ENCODE assay signal across 20 cellular contexts in the genomic region with DNA sequence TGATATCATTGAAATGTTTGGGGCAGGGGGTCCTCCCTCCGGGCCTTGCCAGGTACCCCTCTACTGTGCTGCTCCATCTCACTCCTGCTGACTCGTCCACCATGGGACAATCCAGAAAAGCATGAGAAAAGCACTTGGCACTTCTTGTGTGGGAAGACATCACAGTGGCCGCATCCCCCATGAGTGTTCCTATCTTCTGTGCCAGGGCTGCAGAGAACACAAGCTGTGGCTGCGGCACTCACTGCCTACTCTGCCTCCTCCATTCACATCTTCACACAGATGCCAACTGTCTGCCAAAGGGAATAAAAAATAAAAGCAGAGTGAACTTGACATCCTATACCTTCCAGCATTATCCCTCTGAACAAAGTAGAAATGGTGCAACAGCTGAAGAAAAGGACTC.
DNase-seq lines count a peak whose midpoint lies in the region; ATAC-seq and TF ChIP-seq lines count a peak whose summit lies in the region.
"Had no signal": no experiment of that assay in that cellular context is flagged by ENCODE, and none has a peak within 500 bp of the region (broad histone marks: within the 10 kb centered on the region; RNA-seq: fewer than 3 reads in every experiment).

No MANE protein-coding gene starts in this region.

- no peak for TF ChIP-seq CTCF in dorsolateral prefrontal cortex (IDR thresholded peaks at IDR 0.05 in 54 of 56, conservative IDR thresholded peaks at IDR 0.05 in 2 of 56; ENCODE audit: low read depth in 1 of 56, partially characterized antibody in 56 of 56)
- TF ChIP-seq CTCF in testis (IDR thresholded peaks at IDR 0.05), result no peak
- no peak for TF ChIP-seq CTCF in stomach (IDR thresholded peaks at IDR 0.05)

- no peak for TF ChIP-seq EP300 in stomach (IDR thresholded peaks at IDR 0.05)

- H3K27ac ChIP-seq in dorsolateral prefrontal cortex, result peak overlapping the region in 12 of 59 donors; percentile 3 to 65 (median 31)
- no peak overlapping the region for H3K27ac ChIP-seq in testis
- no peak overlapping the region for H3K27ac ChIP-seq in stomach
- H3K27ac ChIP-seq: A549 had no signal

- intact Hi-C loops in dorsolateral prefrontal cortex (cut with DNase I) (no loop called here), testis (cut with DNase I; ENCODE audit: low total_unique reads) (no loop called here), stomach (cut with DNase I; ENCODE audit: low total_unique reads) (no loop called here)

- H3K9me3 ChIP-seq in testis (no peaks in the 10 kb centered on the region), stomach (peaks cover 3 to 19% (median 12%) of the 10 kb centered on the region in 4 donors)
- H3K9me3 ChIP-seq: HAP-1 had no signal

- no peak for ATAC-seq in HG03108 (IDR thresholded peaks at IDR 0.05; ENCODE audit: unreplicated experiment)

- H3K27me3 ChIP-seq in dorsolateral prefrontal cortex, result no peaks in the 10 kb centered on the region
- no peaks in the 10 kb centered on the region for H3K27me3 ChIP-seq in testis
- peaks cover 0 to 5% (median 0%) of the 10 kb centered on the region in 3 donors for H3K27me3 ChIP-seq in stomach

- WGBS in testis, 2 donors, result 67 to 86% methylated on average over 4 of the region's 4 CpGs
- WGBS in stomach, 5 donors, result 61 to 88% (median 73%) methylated on average over 4 of the region's 4 CpGs

- H3K4me3 ChIP-seq in dorsolateral prefrontal cortex, result no peak overlapping the region
- no peak overlapping the region for H3K4me3 ChIP-seq in testis
- no peak overlapping the region for H3K4me3 ChIP-seq in stomach
- H3K4me3 ChIP-seq: A549, HAP-1 had no signal

- H3K4me1 ChIP-seq in testis, result no peaks in the 10 kb centered on the region
- H3K4me1 ChIP-seq in stomach, result no peaks in the 10 kb centered on the region
- H3K4me1 ChIP-seq: A549, HAP-1 had no signal

- TF ChIP-seq POLR2A in testis (IDR thresholded peaks at IDR 0.05), result no peak
- TF ChIP-seq POLR2A in stomach (IDR thresholded peaks at IDR 0.05), result no peak

- H3K36me3 ChIP-seq in testis (ENCODE audit: low read depth, missing control alignments) (no peaks in the 10 kb centered on the region), stomach (no peaks in the 10 kb centered on the region)
- H3K36me3 ChIP-seq: HAP-1 had no signal

- peak; percentile 56 for DNase-seq in Ammon's horn (ENCODE audit: low spot score)
- DNase-seq in dorsolateral prefrontal cortex, result peak in 8 of 10 donors; percentile 24 to 79 (median 68)
- peak; percentile 54 for DNase-seq in occipital lobe (lab: John Stamatoyannopoulos, UW)
- peak; percentile 33 for DNase-seq in testis
- no peak for DNase-seq in stomach
- no peak for DNase-seq in SIG-M5 treated with dmso at 0.1 percent for 504 hours (lab: John Stamatoyannopoulos, UW; ENCODE audit: unreplicated experiment)
- DNase-seq: 8988T; ACHN; AML-193; C1 segment of cervical spinal cord; Calu3; CD4-positive, alpha-beta memory T cell; COR-L47; DMS53; DMS79 treated with DMSO at 0.1 percent for 48 hours; GOT3; HFFc6 had no signal

Comparison
In these comparisons a context has a peak if more than half of its experiments do, and no peak if none do; other contexts are left out.
1. DNase-seq: peak in Ammon's horn (single experiment), dorsolateral prefrontal cortex (8 of 10), occipital lobe (single experiment) and testis (single experiment); none in stomach (single experiment) and SIG-M5 treated with dmso at 0.1 percent for 504 hours (single experiment).